23 cellular contexts compared by ENCODE assay signal in the genomic region with DNA sequence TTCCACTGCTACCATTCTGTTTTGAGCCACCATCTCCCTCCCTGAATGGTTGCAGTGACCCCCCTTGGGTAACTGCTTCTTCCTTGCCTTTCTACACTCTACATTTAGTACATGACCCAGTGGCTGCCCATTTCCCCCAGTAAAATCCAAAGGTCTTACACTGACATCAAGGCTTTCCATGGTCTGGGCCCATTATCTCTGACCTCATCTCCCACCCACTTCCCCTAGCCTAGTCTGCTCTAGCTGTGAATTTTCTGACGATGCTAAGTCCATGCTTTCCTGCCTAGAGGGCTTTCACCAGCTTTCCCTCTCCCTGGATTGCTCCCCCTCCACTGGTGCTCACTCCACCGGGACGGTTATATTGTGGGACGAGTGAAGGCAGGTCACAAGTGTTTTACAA.
"Had no signal": no experiment of that assay in that cellular context is flagged by ENCODE, and none has a peak within 500 bp of the region (broad histone marks: within the 10 kb centered on the region; RNA-seq: fewer than 3 reads in every experiment).

No MANE protein-coding gene starts in this region.

- H3K4me3 ChIP-seq: MG63, SJSA1, SK-N-MC had no signal

- H3K4me1 ChIP-seq: SJSA1 had no signal

- H3K27me3 ChIP-seq: SJSA1 had no signal

- DNase-seq: IMR-90, Karpas-422, KG1, MG63, NCI-H1092 treated with DMSO at 0.1 percent for 48 hours, NCI-H1436, NCI-H187, NCI-H2029, NCI-H2081 treated with DMSO at 0.1 percent for 48 hours, NCI-H2171, NCI-H226, NCI-H446, NCI-H510A, NCI-H524 treated with DMSO at 0.1 percent for 48 hours, NCI-H69, NCI-H774, PC-3, SIG-M5 had no signal

- H3K9me3 ChIP-seq: MG63, SJSA1 had no signal

- ATAC-seq: HepG2, Panc1, PC-3 had no signal

- H3K27ac ChIP-seq: RWPE1, SJSA1, SK-N-MC had no signal

- H3K36me3 ChIP-seq: MG63, SJSA1 had no signal
